Comparison of ENCODE assay signal across 20 cellular contexts in the genomic region with DNA sequence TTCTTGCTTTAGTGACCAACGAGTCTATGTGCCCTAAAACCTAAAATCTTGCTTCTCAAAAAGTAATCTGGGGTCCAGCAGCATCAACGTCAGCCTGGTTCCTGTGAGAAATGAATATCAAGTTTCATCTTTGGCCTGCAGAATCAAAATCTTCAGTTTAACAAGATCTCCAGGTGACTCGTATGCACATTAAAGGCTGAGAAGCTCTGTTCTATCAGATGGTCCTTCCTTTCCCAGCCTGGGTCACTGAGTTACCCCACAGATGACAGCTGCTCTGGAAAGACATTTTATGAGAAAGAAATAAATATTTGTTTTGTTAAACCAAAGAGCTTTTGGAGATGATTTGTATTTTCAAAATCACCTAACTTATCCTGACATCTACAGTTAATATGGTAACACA.
"Had no signal": no experiment of that assay in that cellular context is flagged by ENCODE, and none has a peak within 500 bp of the region (broad histone marks: within the 10 kb centered on the region; RNA-seq: fewer than 3 reads in every experiment).

No MANE protein-coding gene starts in this region.

- H3K4me3 Mint-ChIP-seq: T-cell had no signal

- H3K27ac Mint-ChIP-seq: T-cell had no signal

- H3K27ac ChIP-seq: RWPE1 had no signal

- H3K9me2 ChIP-seq: SK-N-SH had no signal

- ATAC-seq: Panc1, T-cell had no signal

- H3K36me3 Mint-ChIP-seq: T-cell had no signal

- DNase-seq: KBM-7, MM.1S, NCI-H1092 treated with DMSO at 0.1 percent for 48 hours, NCI-H1436, NCI-H187, NCI-H2029, NCI-H2081 treated with DMSO at 0.1 percent for 48 hours, NCI-H2171, NCI-H226, NCI-H446, NCI-H510A, NCI-H524 treated with DMSO at 0.1 percent for 48 hours, NCI-H69, NCI-H774, SHP77, SK-N-SH, SW 1271, T-cell had no signal

- H3K4me1 Mint-ChIP-seq: T-cell had no signal

- H3K4me2 ChIP-seq: SK-N-SH had no signal

- H3K9ac ChIP-seq: SK-N-SH had no signal

- H3K27me3 Mint-ChIP-seq: T-cell had no signal
